1 cellular context compared by ENCODE assay signal in the genomic region with DNA sequence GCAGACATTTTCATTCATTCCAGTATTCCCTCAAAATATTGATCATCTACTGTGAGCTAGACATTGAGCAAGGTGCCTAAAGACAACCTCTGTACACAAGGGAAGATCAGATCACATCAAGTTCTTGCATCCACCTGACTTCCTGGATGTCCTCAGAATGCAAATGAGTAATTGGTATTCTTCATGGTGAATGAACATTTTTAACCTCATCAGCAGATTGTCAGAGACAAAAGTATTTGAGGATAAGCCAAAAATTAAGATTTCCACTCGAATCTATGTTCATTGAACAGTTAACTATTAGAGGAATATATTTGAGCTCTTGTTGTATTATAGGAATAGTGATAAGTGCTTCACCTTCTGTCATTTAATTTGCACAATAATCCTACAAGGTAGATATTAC.
TF ChIP-seq lines count a peak whose summit lies in the region.

No MANE protein-coding gene starts in this region.

TF ChIP-seq in GM23338, 12 proteins besides CTCF, POLR2A, EP300 and RAD21 (continued from another document):
- no peak for TF ChIP-seq ZNF462 (CRISPR knock-in tag; IDR thresholded peaks at IDR 0.05)
- TF ChIP-seq NANOG (IDR thresholded peaks at IDR 0.05; ENCODE audit: borderline replicate concordance), result no peak
- TF ChIP-seq CREB1 (CRISPR knock-in tag; IDR thresholded peaks at IDR 0.05; ENCODE audit: low read depth), result no peak
- TF ChIP-seq ZNF331 (CRISPR knock-in tag; IDR thresholded peaks at IDR 0.05; ENCODE audit: low read depth), result no peak
- TF ChIP-seq POLR2AphosphoS5 (IDR thresholded peaks at IDR 0.05; ENCODE audit: low read depth), result no peak
